Comparison of ENCODE assay signal across 19 cellular contexts in the genomic region with DNA sequence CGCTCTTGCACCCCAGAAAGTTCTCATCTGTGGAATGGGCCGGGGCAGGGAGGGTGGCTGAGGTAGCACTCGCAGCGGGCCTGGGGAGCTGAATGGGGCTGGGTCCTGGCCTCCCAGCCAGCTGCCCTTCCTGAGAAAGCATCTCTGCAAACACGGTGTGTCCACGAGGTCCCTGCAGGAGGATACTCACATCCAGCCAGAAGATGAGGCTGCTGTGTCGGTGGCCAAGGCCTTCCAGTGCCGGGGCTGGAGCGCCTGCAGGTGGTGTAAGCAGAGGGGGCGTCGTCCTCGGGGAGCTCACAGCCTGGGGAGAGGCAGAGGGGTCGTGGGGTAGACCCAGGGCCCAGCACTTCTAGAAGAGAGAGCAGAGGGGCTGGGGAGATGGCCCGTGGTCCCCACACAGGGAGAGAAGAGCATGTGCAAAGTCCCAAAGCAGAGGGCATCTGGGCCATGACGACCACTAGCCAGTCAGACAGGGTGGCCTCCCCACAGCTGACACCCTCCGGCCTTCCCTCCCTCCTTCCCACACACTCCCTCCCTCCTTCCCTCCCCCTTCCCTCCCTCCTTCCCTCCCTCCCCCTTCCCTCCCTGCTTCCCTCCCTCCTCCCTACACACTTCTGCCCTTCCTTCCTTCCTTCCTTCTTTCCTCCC.
DNase-seq lines count a peak whose midpoint lies in the region; ATAC-seq and TF ChIP-seq lines count a peak whose summit lies in the region.
"Had no signal": no experiment of that assay in that cellular context is flagged by ENCODE, and none has a peak within 500 bp of the region (broad histone marks: within the 10 kb centered on the region; RNA-seq: fewer than 3 reads in every experiment).

No MANE protein-coding gene starts in this region.

- H3K9ac ChIP-seq in HCT116 (ENCODE audit: low read length) = no peak overlapping the region

- H3K4me1 ChIP-seq in HCT116 (ENCODE audit: control insufficient read depth in 1 of 2, insufficient read depth in 2 of 2, low read length in 2 of 2) (peaks cover 4 to 14% of the 10 kb centered on the region in 2 experiments), left lung (peaks cover 0 to 5% of the 10 kb centered on the region in 2 donors), suprapubic skin (peaks cover 25% of the 10 kb centered on the region)

- no peak overlapping the region for H3K4me2 ChIP-seq in HCT116 (ENCODE audit: low read length)

- no peaks in the 10 kb centered on the region for H4K20me1 ChIP-seq in HCT116 (ENCODE audit: insufficient read depth)

- no TSS peak for BruUV-seq in HCT116 (replicated peaks; lab: Mats Ljungman, UMichigan)

- no peak for TF ChIP-seq RAD21 in HCT116 (IDR thresholded peaks at IDR 0.05; ENCODE audit: low read depth)

- POLR2A ChIA-PET in HCT116 (lab: Charles Lee) = no interaction called here

- peak; percentile 10 for DNase-seq in activated CD8-positive, alpha-beta memory T cell treated with anti-CD3 and anti-CD28 coated beads, Interleukin-2, amount 50 U/mL, for 4 hours
- DNase-seq in activated CD8-positive, alpha-beta memory T cell treated with anti-CD3 and anti-CD28 coated beads, Interleukin-2, amount 50 U/mL, for 48 hours = no peak
- DNase-seq in HCT116 (ENCODE audit: low read depth, low spot score) (no peak), left lung (peak; percentile 20 to 58), suprapubic skin (ENCODE audit: low spot score in 2 of 2) (peak; percentile 44 to 65)
- DNase-seq: activated CD4-positive, alpha-beta T cell treated with anti-CD3 and anti-CD28 coated beads, Interleukin-2, amount 50 U/mL, for 48 hours; GDM1; mammary epithelial cell; MM.1S; NCI-H187 treated with DMSO at 0.1 percent for 48 hours; Peyer's patch; stomach; SW 1271 had no signal

- H2AFZ ChIP-seq in HCT116 (ENCODE audit: low read depth, low read length, poor library complexity, severe bottlenecking) = no peak overlapping the region

- 0 out of 2 replicates have a peak, but pooled peaks have one; percentile 15 for ATAC-seq in HCT116
- ATAC-seq in left lung = no peak
- ATAC-seq in HG03108 (IDR thresholded peaks at IDR 0.05; ENCODE audit: unreplicated experiment) = no peak
- ATAC-seq in HG03135 (IDR thresholded peaks at IDR 0.05; ENCODE audit: unreplicated experiment) = no peak
- no peak for ATAC-seq in HG02798 (IDR thresholded peaks at IDR 0.05; ENCODE audit: poor library complexity, unreplicated experiment)
- ATAC-seq: esophagus mucosa, GM12878 had no signal

- no peak for TF ChIP-seq POLR2A in HCT116 (IDR thresholded peaks at IDR 0.05; ENCODE audit: borderline replicate concordance, extremely low read depth, insufficient read depth, insufficient read length)
- TF ChIP-seq POLR2A in suprapubic skin (IDR thresholded peaks at IDR 0.05) = no peak

- H3K36me3 ChIP-seq in HCT116 (ENCODE audit: control insufficient read depth in 1 of 2, insufficient read depth in 2 of 2, low read length in 2 of 2) (no peaks in the 10 kb centered on the region), left lung (no peaks in the 10 kb centered on the region), suprapubic skin (no peaks in the 10 kb centered on the region)
- H3K36me3 ChIP-seq: Peyer's patch, stomach, vagina had no signal

- H3K79me2 ChIP-seq in HCT116 (ENCODE audit: insufficient read depth, low read length) = no peaks in the 10 kb centered on the region

- RAD21 ChIA-PET in HCT116 (lab: Charles Lee; ENCODE audit: low non-redundant PET in 1 of 2, low total read pairs in 2 of 2, uncharacterized antibody in 2 of 2, unreplicated experiment in 2 of 2) = no interaction called here

- H3K4me3 ChIP-seq in HCT116 (replicated peaks in 1 of 2; ENCODE audit: low read depth in 1 of 2, low read length in 2 of 2) (no peak overlapping the region), left lung (no peak overlapping the region), suprapubic skin (no peak overlapping the region)
- H3K4me3 ChIP-seq: GM12878, Peyer's patch, stomach, vagina had no signal

- no peaks in the 10 kb centered on the region for H3K9me2 ChIP-seq in HCT116 (ENCODE audit: insufficient read depth)

- 37% methylated on average over 13 of the region's 16 CpGs for WGBS in suprapubic skin

- no peak overlapping the region for H3K27ac ChIP-seq in HCT116 (ENCODE audit: low read depth, low read length)
- H3K27ac ChIP-seq in left lung = no peak overlapping the region
- no peak overlapping the region for H3K27ac ChIP-seq in suprapubic skin
- H3K27ac ChIP-seq: Peyer's patch, stomach, vagina had no signal

- CTCF ChIA-PET in HCT116 (lab: Charles Lee) = no interaction called here

- TF ChIP-seq EP300 in suprapubic skin (IDR thresholded peaks at IDR 0.05) = no peak

- H3K9me3 ChIP-seq in HCT116 (ENCODE audit: control insufficient read depth in 1 of 2, insufficient read depth in 1 of 2, low read depth in 1 of 2, low read length in 2 of 2) (no peaks in the 10 kb centered on the region), left lung (no peaks in the 10 kb centered on the region), suprapubic skin (no peaks in the 10 kb centered on the region)
- H3K9me3 ChIP-seq: Peyer's patch, stomach, vagina had no signal

- H3K27me3 ChIP-seq in HCT116 (ENCODE audit: insufficient read depth, low read length) = no peaks in the 10 kb centered on the region
- peaks cover 19 to 78% of the 10 kb centered on the region in 2 donors for H3K27me3 ChIP-seq in left lung
- peaks cover 78% of the 10 kb centered on the region for H3K27me3 ChIP-seq in suprapubic skin
- H3K27me3 ChIP-seq: vagina had no signal

- intact Hi-C loops in HCT116 (cut with micrococcal nuclease) = no loop called here
- intact Hi-C loops in left lung (cut with DNase I) = no loop called here

- TF ChIP-seq CTCF in HCT116 (IDR thresholded peaks at IDR 0.05 in 2 of 3, conservative IDR thresholded peaks at IDR 0.05 in 1 of 3; ENCODE audit: borderline replicate concordance in 1 of 3, insufficient read depth in 1 of 3, low read depth in 2 of 3, low read length in 2 of 3) (no peak), left lung (IDR thresholded peaks at IDR 0.05) (no peak), suprapubic skin (IDR thresholded peaks at IDR 0.05) (no peak)

TF ChIP-seq in HCT116, 20 proteins besides CTCF, POLR2A, EP300 and RAD21:
- TF ChIP-seq CEBPB (IDR thresholded peaks at IDR 0.05; ENCODE audit: low read depth) (no peak), REST (IDR thresholded peaks at IDR 0.05; ENCODE audit: low read depth) (no peak), FOSL1 (IDR thresholded peaks at IDR 0.05; ENCODE audit: low read depth) (no peak), ZNF274 (IDR thresholded peaks at IDR 0.05; ENCODE audit: low read depth, low read length) (no peak), SRF (IDR thresholded peaks at IDR 0.05; ENCODE audit: low read depth) (no peak), ZFX (IDR thresholded peaks at IDR 0.05) (no peak), EZH2 (IDR thresholded peaks at IDR 0.05) (no peak)
- TF ChIP-seq, protein P1, sequence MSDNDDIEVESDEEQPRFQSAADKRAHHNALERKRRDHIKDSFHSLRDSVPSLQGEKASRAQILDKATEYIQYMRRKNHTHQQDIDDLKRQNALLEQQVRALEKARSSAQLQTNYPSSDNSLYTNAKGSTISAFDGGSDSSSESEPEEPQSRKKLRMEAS (IDR thresholded peaks at IDR 0.05) = no peak

Comparison
In these comparisons a context has a peak if more than half of its experiments do, and no peak if none do; other contexts are left out.
1. DNase-seq: peak in activated CD8-positive, alpha-beta memory T cell treated with anti-CD3 and anti-CD28 coated beads, Interleukin-2, amount 50 U/mL, for 4 hours (single experiment), left lung (2 of 2) and suprapubic skin (2 of 2); none in activated CD8-positive, alpha-beta memory T cell treated with anti-CD3 and anti-CD28 coated beads, Interleukin-2, amount 50 U/mL, for 48 hours (single experiment) and HCT116 (single experiment).